ENCODE assay signal across 1 cellular context in genomic region chr9:136373300-136374182, GRCh38.
TF ChIP-seq lines count a peak whose summit lies in the region.

CARD9 (minus strand) TSS chr9:136373669; CDS start chr9:136372078, 1,591 bp downstream.

TF ChIP-seq in K562, 482 proteins besides CTCF, POLR2A, EP300 and RAD21 (continued from another document and continues in another):
- no peak for TF ChIP-seq CBX2 (IDR thresholded peaks at IDR 0.05; ENCODE audit: insufficient read depth, low read length, poor library complexity, severe bottlenecking)
- TF ChIP-seq NCOA2 (IDR thresholded peaks at IDR 0.05; ENCODE audit: partially characterized antibody in 2 of 2): no peak
- peak; percentile 51 for TF ChIP-seq E2F8 (IDR thresholded peaks at IDR 0.05; ENCODE audit: low read depth, partially characterized antibody)
- peak; percentile 54 for TF ChIP-seq PHF20 (IDR thresholded peaks at IDR 0.05; ENCODE audit: partially characterized antibody)
- TF ChIP-seq CHD7 (IDR thresholded peaks at IDR 0.05; ENCODE audit: low read depth, low read length): no peak
- no peak for TF ChIP-seq ZNF609 (CRISPR knock-in tag; IDR thresholded peaks at IDR 0.05; ENCODE audit: borderline replicate concordance)
- no peak for TF ChIP-seq POU5F1 (IDR thresholded peaks at IDR 0.05; ENCODE audit: borderline replicate concordance, low read depth, low read length, partially characterized antibody)
- TF ChIP-seq MAFG (tag; conservative IDR thresholded peaks at IDR 0.05): no peak
- TF ChIP-seq THRB (CRISPR knock-in tag; conservative IDR thresholded peaks at IDR 0.05): no peak
- peak; percentile 43 for TF ChIP-seq POLR2B (IDR thresholded peaks at IDR 0.05; ENCODE audit: low read depth, partially characterized antibody)
- no peak for TF ChIP-seq ARID2 (IDR thresholded peaks at IDR 0.05)
- no peak for TF ChIP-seq ZNF121 (CRISPR knock-in tag; conservative IDR thresholded peaks at IDR 0.05)
- peak; percentile 75 for TF ChIP-seq ZBTB7A (IDR thresholded peaks at IDR 0.05; ENCODE audit: borderline replicate concordance, control insufficient read depth, low read depth, low read length)
- TF ChIP-seq CREB5 (CRISPR knock-in tag; IDR thresholded peaks at IDR 0.05): no peak
- no peak for TF ChIP-seq E2F4 (CRISPR knock-in tag; IDR thresholded peaks at IDR 0.05; ENCODE audit: low read depth)
- TF ChIP-seq ZBTB17 (CRISPR knock-in tag; IDR thresholded peaks at IDR 0.05): no peak
- peak in 1 of 3 experiments; percentile 69; a peak in 2 of 6 replicates for TF ChIP-seq ZBTB11 (CRISPR knock-in tag; IDR thresholded peaks at IDR 0.05)
- TF ChIP-seq RBM39 (optimal IDR thresholded peaks at IDR 0.05; ENCODE audit: low read depth, low read length): no peak
- TF ChIP-seq CSDE1 (IDR thresholded peaks at IDR 0.05): no peak
- TF ChIP-seq ZZZ3 (IDR thresholded peaks at IDR 0.05): no peak
- TF ChIP-seq TRIM24 (IDR thresholded peaks at IDR 0.05): no peak
- peak in 1 of 2 experiments; percentile 51; a peak in 1 of 4 replicates for TF ChIP-seq RCOR1 (IDR thresholded peaks at IDR 0.05; ENCODE audit: borderline replicate concordance in 1 of 2, low read depth in 2 of 2, low read length in 2 of 2)
- no peak for TF ChIP-seq SAFB2 (IDR thresholded peaks at IDR 0.05; ENCODE audit: borderline replicate concordance, low read depth, low read length, severe bottlenecking)
- no peak for TF ChIP-seq ZNF274 (IDR thresholded peaks at IDR 0.05; ENCODE audit: borderline replicate concordance, low read depth, low read length)
- peak; percentile 93 for TF ChIP-seq POLR2G (IDR thresholded peaks at IDR 0.05; ENCODE audit: low read depth, low read length)
- peak; percentile 78 for TF ChIP-seq ZFX (CRISPR knock-in tag; IDR thresholded peaks at IDR 0.05)
- no peak for TF ChIP-seq ZNF3 (CRISPR knock-in tag; IDR thresholded peaks at IDR 0.05)
- peak; percentile 12; the same call in 1 of the 2 replicates for TF ChIP-seq EP400 (IDR thresholded peaks at IDR 0.05)
